Comparison of ENCODE assay signal across 26 cellular contexts in the genomic region with DNA sequence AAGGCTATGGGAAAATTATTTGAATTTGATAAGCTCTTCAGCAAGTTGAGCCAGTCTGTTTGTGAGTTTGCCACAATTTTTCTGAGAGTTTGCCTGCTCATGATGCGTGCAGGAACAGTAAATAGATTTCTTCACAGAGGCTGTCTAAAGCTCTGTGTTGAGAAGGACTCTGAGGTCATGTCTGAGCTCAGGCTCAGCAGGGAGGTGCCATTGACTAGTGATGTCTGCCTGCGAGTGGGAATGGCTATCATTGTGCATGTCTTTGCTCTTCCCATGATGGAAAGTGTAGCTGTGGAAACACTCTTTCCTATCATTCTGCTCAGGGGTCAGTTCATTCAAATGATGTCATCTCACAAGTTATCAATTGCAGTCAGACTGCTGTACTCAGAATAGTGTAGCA.
"Had no signal": no experiment of that assay in that cellular context is flagged by ENCODE, and none has a peak within 500 bp of the region (broad histone marks: within the 10 kb centered on the region; RNA-seq: fewer than 3 reads in every experiment).

No MANE protein-coding gene starts in this region.

- FAIRE-seq: endothelial cell of umbilical vein, kidney had no signal

- H2AFZ ChIP-seq: hepatocyte had no signal

- H3K27ac ChIP-seq: esophagus muscularis mucosa, foreskin keratinocyte, gastroesophageal sphincter, heart left ventricle, hepatocyte, ovary, psoas muscle, skin epidermis, spleen, testis, tibial artery, upper lobe of left lung, uterus had no signal

- DNase-seq: effector CD8-positive, alpha-beta T cell; foreskin keratinocyte; heart left ventricle; kidney; natural killer cell; occipital lobe; ovary; posterior cingulate gyrus; psoas muscle; right cardiac atrium; spleen; stimulated activated CD4-positive, alpha-beta T cell treated with anti-CD3 and anti-CD28 coated beads, Interleukin-4, amount 100 ng/mL, for 4 hours; stimulated activated naive CD8-positive, alpha-beta T cell treated with anti-CD3 and anti-CD28 coated beads, Interleukin-15, Interleukin-2, amounts not matched to agents 100 U/mL and 50 U/mL, for 24 hours; substantia nigra; testis; tibial artery; upper lobe of left lung; uterus had no signal

- H3K27me3 ChIP-seq: esophagus muscularis mucosa, gastroesophageal sphincter, hepatocyte, ovary, spleen, testis, tibial artery, upper lobe of left lung, uterus had no signal

- H3K79me2 ChIP-seq: hepatocyte had no signal

- H3K36me3 ChIP-seq: esophagus muscularis mucosa, gastroesophageal sphincter, heart left ventricle, ovary, spleen, tibial artery, upper lobe of left lung, uterus had no signal

- ATAC-seq: foreskin keratinocyte; gastroesophageal sphincter; heart left ventricle; left lobe of liver; natural killer cell; psoas muscle; right cardiac atrium; stimulated activated memory B cell treated with anti-CD40 and anti-IgM and Interleukin-4, amounts not matched to agents 10 μg/mL and 1 μg/mL and 100 μg/mL, for 72 hours; stimulated activated naive CD8-positive, alpha-beta T cell treated with anti-CD3 and anti-CD28 coated beads, Interleukin-15, Interleukin-2, amounts not matched to agents 100 U/mL and 50 U/mL, for 24 hours had no signal

- H3K4me1 ChIP-seq: esophagus muscularis mucosa, foreskin keratinocyte, gastroesophageal sphincter, heart left ventricle, psoas muscle, spleen, testis, tibial artery, upper lobe of left lung, uterus had no signal

- H3K4me3 ChIP-seq: esophagus muscularis mucosa, gastroesophageal sphincter, heart left ventricle, hepatocyte, lung, ovary, psoas muscle, skin epidermis, spleen, testis, tibial artery, upper lobe of left lung, uterus had no signal

- H3K4me2 ChIP-seq: hepatocyte had no signal

- H3K9me3 ChIP-seq: psoas muscle, testis, uterus had no signal
